ENCODE assay signal across 1 cellular context in genomic region chr9:78539188-78539587, GRCh38.
TF ChIP-seq lines count a peak whose summit lies in the region.

No MANE protein-coding gene starts in this region.

TF ChIP-seq in IMR-90, 13 proteins besides CTCF, POLR2A, EP300 and RAD21 (continued from another document):
- TF ChIP-seq, protein P1, sequence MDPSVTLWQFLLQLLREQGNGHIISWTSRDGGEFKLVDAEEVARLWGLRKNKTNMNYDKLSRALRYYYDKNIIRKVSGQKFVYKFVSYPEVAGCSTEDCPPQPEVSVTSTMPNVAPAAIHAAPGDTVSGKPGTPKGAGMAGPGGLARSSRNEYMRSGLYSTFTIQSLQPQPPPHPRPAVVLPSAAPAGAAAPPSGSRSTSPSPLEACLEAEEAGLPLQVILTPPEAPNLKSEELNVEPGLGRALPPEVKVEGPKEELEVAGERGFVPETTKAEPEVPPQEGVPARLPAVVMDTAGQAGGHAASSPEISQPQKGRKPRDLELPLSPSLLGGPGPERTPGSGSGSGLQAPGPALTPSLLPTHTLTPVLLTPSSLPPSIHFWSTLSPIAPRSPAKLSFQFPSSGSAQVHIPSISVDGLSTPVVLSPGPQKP (IDR thresholded peaks at IDR 0.05; ENCODE audit: borderline replicate concordance, low read depth, low read length) = no peak
- TF ChIP-seq RFX5 (IDR thresholded peaks at IDR 0.05; ENCODE audit: low read depth, low read length) = no peak
